13 cellular contexts compared by ENCODE assay signal in genomic region chr20:34062651-34063482, GRCh38. TPM values are rescaled to one million over a fixed set of nuclear protein-coding genes. Genes with fewer than 3 reads are reported as not detected.
DNase-seq lines count a peak whose midpoint lies in the region; ATAC-seq and TF ChIP-seq lines count a peak whose summit lies in the region.
"Had no signal": no experiment of that assay in that cellular context is flagged by ENCODE, and none has a peak within 500 bp of the region (broad histone marks: within the 10 kb centered on the region; RNA-seq: fewer than 3 reads in every experiment).

No MANE protein-coding gene starts in this region.

- H3K9me3 Mint-ChIP-seq in activated T-cell treated with anti-CD3 and anti-CD28 coated beads, Interleukin-2, amount 50 U/mL, for 24 hours, result no peaks in the 10 kb centered on the region

- 50% methylated on average over 4 of the region's 4 CpGs for WGBS in smooth muscle cell (ENCODE audit: low lambda C conversion rate)
- WGBS in hepatocyte (ENCODE audit: low lambda C conversion rate, missing lambda C conversion rate), result 76% methylated on average over 4 of the region's 4 CpGs

- peaks cover 75% of the 10 kb centered on the region for H3K4me1 Mint-ChIP-seq in activated T-cell treated with anti-CD3 and anti-CD28 coated beads, Interleukin-2, amount 50 U/mL, for 24 hours (ENCODE audit: low read depth)

- no peaks in the 10 kb centered on the region for H3K27me3 Mint-ChIP-seq in activated T-cell treated with anti-CD3 and anti-CD28 coated beads, Interleukin-2, amount 50 U/mL, for 24 hours

- TF ChIP-seq CTCF in smooth muscle cell (IDR thresholded peaks at IDR 0.05; ENCODE audit: borderline replicate concordance, insufficient read depth, poor library complexity, severe bottlenecking) (no peak), hepatocyte (IDR thresholded peaks at IDR 0.05; ENCODE audit: poor library complexity) (no peak)

- H3K9ac ChIP-seq in smooth muscle cell (ENCODE audit: low read depth), result no peak overlapping the region

- peaks cover 36% of the 10 kb centered on the region for H3K79me2 ChIP-seq in smooth muscle cell (ENCODE audit: low read depth)
- H3K79me2 ChIP-seq in hepatocyte, result peaks cover 87% of the 10 kb centered on the region

- H4K20me1 ChIP-seq in smooth muscle cell (ENCODE audit: low read depth) (peaks cover 100% of the 10 kb centered on the region), hepatocyte (ENCODE audit: insufficient read depth, poor library complexity, severe bottlenecking) (peaks cover 89% of the 10 kb centered on the region)

- H3K4me3 ChIP-seq in smooth muscle cell (no peak overlapping the region), hepatocyte (no peak overlapping the region)
- H3K4me3 ChIP-seq: colonic mucosa, SK-N-MC, vagina had no signal

- peak overlapping the region; percentile 14 for H3K27ac ChIP-seq in smooth muscle cell (ENCODE audit: low read depth)
- no peak overlapping the region for H3K27ac ChIP-seq in hepatocyte
- H3K27ac ChIP-seq: colonic mucosa, SK-N-MC, vagina had no signal

- no peaks in the 10 kb centered on the region for H3K9me2 ChIP-seq in hepatocyte (replicated peaks; ENCODE audit: insufficient read depth)

- H3K36me3 Mint-ChIP-seq in activated T-cell treated with anti-CD3 and anti-CD28 coated beads, Interleukin-2, amount 50 U/mL, for 24 hours (ENCODE audit: low read depth), result peaks cover 57% of the 10 kb centered on the region

- no peaks in the 10 kb centered on the region for H3K9me3 ChIP-seq in smooth muscle cell (replicated peaks; ENCODE audit: low read depth)
- H3K9me3 ChIP-seq in hepatocyte (ENCODE audit: low read depth), result no peaks in the 10 kb centered on the region
- H3K9me3 ChIP-seq: colonic mucosa, vagina had no signal

- no peaks in the 10 kb centered on the region for H3K27me3 ChIP-seq in smooth muscle cell (ENCODE audit: low read depth)
- no peaks in the 10 kb centered on the region for H3K27me3 ChIP-seq in hepatocyte
- H3K27me3 ChIP-seq: colonic mucosa, vagina had no signal

- H3F3A ChIP-seq in smooth muscle cell (ENCODE audit: low read depth), result no peaks in the 10 kb centered on the region

- H3K36me3 ChIP-seq in smooth muscle cell (ENCODE audit: low read depth) (no peaks in the 10 kb centered on the region), hepatocyte (replicated peaks; ENCODE audit: insufficient read depth, low read depth) (no peaks in the 10 kb centered on the region)
- H3K36me3 ChIP-seq: colonic mucosa, vagina had no signal

- H2AFZ ChIP-seq in smooth muscle cell (ENCODE audit: low read depth), result no peak overlapping the region
- H2AFZ ChIP-seq in hepatocyte, result no peak overlapping the region

- H3K4me2 ChIP-seq in smooth muscle cell (no peak overlapping the region), hepatocyte (no peak overlapping the region)

- no peak overlapping the region for H3K4me3 Mint-ChIP-seq in activated T-cell treated with anti-CD3 and anti-CD28 coated beads, Interleukin-2, amount 50 U/mL, for 24 hours

- peaks cover 15% of the 10 kb centered on the region for H3K4me1 ChIP-seq in smooth muscle cell (ENCODE audit: low read depth)
- peaks cover 10% of the 10 kb centered on the region for H3K4me1 ChIP-seq in hepatocyte (ENCODE audit: insufficient read depth)
- H3K4me1 ChIP-seq: colonic mucosa had no signal

- H3K27ac Mint-ChIP-seq in activated T-cell treated with anti-CD3 and anti-CD28 coated beads, Interleukin-2, amount 50 U/mL, for 24 hours, result peak overlapping the region; percentile 84

- DNase-seq in activated T-cell treated with anti-CD3 and anti-CD28 coated beads, Interleukin-2, amount 50 U/mL, for 24 hours, result no peak
- DNase-seq in activated T-cell treated with anti-CD3 and anti-CD28 coated beads for 4 hours, result no peak
- DNase-seq in OCI-M1 (lab: John Stamatoyannopoulos, UW), result peak; percentile 9
- DNase-seq in fibroblast of peridontal ligament (ENCODE audit: extremely low read depth), result peak; percentile 52
- DNase-seq in smooth muscle cell (lab: John Stamatoyannopoulos, UW; ENCODE audit: unreplicated experiment), result no peak
- no peak for DNase-seq in NCI-H1417 (lab: John Stamatoyannopoulos, UW)
- DNase-seq in hepatocyte (ENCODE audit: low spot score), result no peak
- DNase-seq: activated gamma-delta T cell, colonic mucosa, NCI-H2081 treated with DMSO at 0.1 percent for 48 hours had no signal

- no peak for ATAC-seq in HG03565 (IDR thresholded peaks at IDR 0.05; ENCODE audit: unreplicated experiment)

RNA-seq across cellular contexts. Expression of gene EIF2S2, which starts 49.2 kb away (rescaled TPM):
- 68.8 and 69.8 TPM in 2 replicates for total RNA-seq in smooth muscle cell
- polyA plus RNA-seq in smooth muscle cell, result 38.2 and 38.6 TPM in 2 replicates
- 75.8 and 86.3 TPM in 2 replicates for total RNA-seq in hepatocyte
- polyA plus RNA-seq in hepatocyte, result 40.9 and 43.1 TPM in 2 replicates

Comparison
In these comparisons a context has a peak if more than half of its experiments do, and no peak if none do; other contexts are left out.
1. DNase-seq: peak in OCI-M1 (single experiment) and fibroblast of peridontal ligament (single experiment); none in activated T-cell treated with anti-CD3 and anti-CD28 coated beads, Interleukin-2, amount 50 U/mL, for 24 hours (single experiment), activated T-cell treated with anti-CD3 and anti-CD28 coated beads for 4 hours (single experiment), smooth muscle cell (single experiment), NCI-H1417 (0 of 3) and hepatocyte (single experiment).